8 cellular contexts compared by ENCODE assay signal in the genomic region with DNA sequence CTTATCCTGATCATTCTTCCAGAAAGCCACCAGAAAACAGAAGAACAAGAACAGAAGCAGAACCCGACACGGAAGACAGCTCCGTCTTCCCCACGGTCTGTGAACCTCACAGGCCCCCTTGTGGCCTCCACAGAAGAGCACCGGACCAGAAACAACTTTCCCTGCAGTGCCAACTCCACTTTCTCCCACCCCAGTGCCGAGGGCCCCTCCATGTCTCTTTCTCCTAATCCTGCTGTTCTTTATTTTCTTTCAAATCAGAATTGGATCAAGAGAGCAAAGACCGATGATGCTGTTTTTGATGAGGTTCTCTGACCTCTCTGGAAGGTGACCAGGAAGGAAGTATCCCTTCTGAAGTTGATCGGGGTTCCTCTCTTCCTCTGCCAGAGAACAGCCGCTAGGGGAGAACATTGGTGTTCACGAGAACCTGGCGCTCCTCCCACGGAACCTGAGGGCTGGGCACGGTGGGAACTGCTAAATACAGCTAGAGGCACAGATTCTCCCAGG. TPM values are rescaled to one million over a fixed set of nuclear protein-coding genes. Genes with fewer than 3 reads are reported as not detected.
DNase-seq lines count a peak whose midpoint lies in the region; ATAC-seq and TF ChIP-seq lines count a peak whose summit lies in the region.

No MANE protein-coding gene starts in this region.

- POLR2A ChIA-PET in AG04450 (lab: Yijun Ruan, JAX): no interaction called here

- 27% methylated on average over 13 of the region's 13 CpGs for WGBS in suprapubic skin

- DNase-seq in AG04450 (ENCODE audit: low read depth, low spot score) (peak; percentile 11), GM12865 (ENCODE audit: low read depth) (peak; percentile 54), NCI-H226 (peak; percentile 30), amniotic epithelial cell (ENCODE audit: low read depth) (peak; percentile 68), iris pigment epithelial cell (ENCODE audit: low read depth) (peak; percentile 45), suprapubic skin (ENCODE audit: low spot score in 2 of 2) (no peak)

- TF ChIP-seq POLR2A in suprapubic skin (IDR thresholded peaks at IDR 0.05): no peak

- H3K27ac ChIP-seq in AG04450 (ENCODE audit: low read depth, low read length): no peak overlapping the region
- H3K27ac ChIP-seq in suprapubic skin: no peak overlapping the region

- no peaks in the 10 kb centered on the region for H3K36me3 ChIP-seq in suprapubic skin

- H3K4me1 ChIP-seq in suprapubic skin: no peaks in the 10 kb centered on the region

- CTCF ChIA-PET in AG04450 (lab: Charles Lee): interaction anchor here (0.5 to 2.4 kb wide), 21 partner anchors 9 to 855 kb away, joined by 3 to 24 read pairs (median 4); no protein-coding TSS in a partner anchor

- no peak for TF ChIP-seq EP300 in suprapubic skin (IDR thresholded peaks at IDR 0.05)

- TF ChIP-seq CTCF in AG04450 (IDR thresholded peaks at IDR 0.05; ENCODE audit: low read depth, low read length) (peak; percentile 69), GM12865 (IDR thresholded peaks at IDR 0.05; ENCODE audit: insufficient read depth, low read depth, low read length, missing control alignments) (peak; percentile 62), suprapubic skin (IDR thresholded peaks at IDR 0.05) (peak; percentile 27 to 41)

- no peaks in the 10 kb centered on the region; the same call in 1 of the 2 replicates for H3K9me3 ChIP-seq in AG04450 (ENCODE audit: control insufficient read depth, insufficient read depth, low read length)
- H3K9me3 ChIP-seq in suprapubic skin: no peaks in the 10 kb centered on the region

- H3K27me3 ChIP-seq in AG04450 (ENCODE audit: control insufficient read depth, insufficient read depth, low read length): peaks cover 36% of the 10 kb centered on the region
- no peaks in the 10 kb centered on the region for H3K27me3 ChIP-seq in suprapubic skin

- H3K4me3 ChIP-seq in AG04450 (ENCODE audit: low read depth, low read length) (no peak overlapping the region), GM12865 (ENCODE audit: low read depth, low read length) (no peak overlapping the region), suprapubic skin (no peak overlapping the region)

- ATAC-seq in HG03175 (IDR thresholded peaks at IDR 0.05; ENCODE audit: unreplicated experiment) (no peak), HG03460 (IDR thresholded peaks at IDR 0.05; ENCODE audit: unreplicated experiment) (no peak)

RNA-seq across cellular contexts. Expression of gene CTTNBP2NL, which starts 58.9 kb away (rescaled TPM):
- polyA plus RNA-seq in AG04450 (2011; rRNA removed): 23.6 and 30.5 TPM in 2 replicates
- 46.2 and 52.6 TPM in 2 replicates for polyA minus RNA-seq in AG04450 (2011; rRNA and poly(A)+ RNA removed)
- total RNA-seq in suprapubic skin: 10 to 100 TPM; 25.9 to 59.4 (median 49.3) TPM

Comparison
In these comparisons a context has a peak if more than half of its experiments do, and no peak if none do; other contexts are left out.
1. DNase-seq: peak in AG04450 (single experiment), GM12865 (single experiment), NCI-H226 (single experiment), amniotic epithelial cell (single experiment) and iris pigment epithelial cell (single experiment); none in suprapubic skin (0 of 2).
2. Peak in every context shown above with its lines, with median percentiles within 50 percentile points of each other: CTCF ChIP-seq.